Comparison of ENCODE assay signal across 8 cellular contexts in the genomic region with DNA sequence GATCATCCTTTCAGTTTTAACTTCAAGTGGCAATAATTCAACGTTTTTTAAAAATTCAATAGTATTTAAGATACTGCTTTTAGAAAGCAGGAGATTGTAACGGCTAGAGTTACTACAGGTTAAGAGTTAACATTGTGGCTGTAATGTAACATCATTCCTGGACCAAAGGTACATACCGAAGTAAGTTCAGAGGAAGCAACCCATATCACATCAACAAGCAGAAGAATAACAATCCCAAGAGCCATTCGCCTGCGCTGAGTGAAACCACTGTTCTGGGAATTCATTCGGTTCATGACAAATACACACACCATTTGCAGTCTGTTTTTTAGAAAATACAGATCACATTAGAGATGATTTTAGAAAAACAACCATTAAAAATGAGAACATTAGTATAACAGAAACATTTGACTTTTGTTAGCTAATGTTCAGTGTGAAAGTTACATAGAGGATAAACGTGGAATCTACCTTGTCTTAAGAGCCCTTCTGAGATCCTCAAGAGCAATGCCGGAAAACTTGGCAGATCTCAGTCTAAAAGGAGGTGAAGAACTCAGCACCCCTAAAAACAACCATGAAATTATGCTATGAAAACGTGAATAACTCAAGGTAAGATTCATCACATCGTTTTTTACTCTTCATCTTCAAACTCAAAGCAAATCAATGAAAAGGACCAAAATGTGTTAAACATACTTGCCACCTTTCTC. TPM values are rescaled to one million over a fixed set of nuclear protein-coding genes. Genes with fewer than 3 reads are reported as not detected.
DNase-seq lines count a peak whose midpoint lies in the region; ATAC-seq and TF ChIP-seq lines count a peak whose summit lies in the region.

No MANE protein-coding gene starts in this region.

- peaks cover 0 to 24% (median 18%) of the 10 kb centered on the region in 4 donors for H3K4me1 ChIP-seq in liver (ENCODE audit: control insufficient read depth in 4 of 4, insufficient read depth in 4 of 4, low read length in 3 of 4)
- peaks cover 0 to 28% (median 0%) of the 10 kb centered on the region in 4 donors for H3K4me1 ChIP-seq in tibial nerve

- DNase-seq in AG08396 (ENCODE audit: low spot score) (peak; percentile 11), HEK293T (ENCODE audit: extremely low spot score) (peak; percentile 8), astrocyte of the cerebellum (ENCODE audit: low read depth) (no peak), tibial nerve (ENCODE audit: low spot score in 2 of 2) (no peak), iPS-NIHi11 (ENCODE audit: low spot score) (no peak), NCI-H146 treated with DMSO at 0.1 percent for 48 hours (lab: John Stamatoyannopoulos, UW; ENCODE audit: unreplicated experiment) (no peak)

- H3K27ac ChIP-seq in liver (ENCODE audit: low read depth in 1 of 2, low read length in 2 of 2) (no peak overlapping the region), tibial nerve (peak overlapping the region in 3 of 4 donors; percentile 93 to 96 (median 96))

- no peaks in the 10 kb centered on the region for H3K9me3 ChIP-seq in liver (ENCODE audit: control insufficient read depth in 4 of 4, low read length in 3 of 4)
- H3K9me3 ChIP-seq in tibial nerve, result no peaks in the 10 kb centered on the region

- peak overlapping the region in 1 of 2 donors; percentile 68 for H3K9ac ChIP-seq in liver (ENCODE audit: low read depth in 1 of 2, low read length in 2 of 2)

- peak overlapping the region; percentile 94 for H3K4me3 ChIP-seq in astrocyte of the cerebellum (ENCODE audit: low read depth, low read length)
- H3K4me3 ChIP-seq in liver (ENCODE audit: low read depth in 1 of 3, low read length in 3 of 3), result peak overlapping the region; percentile 90 to 99 (median 96)
- peak overlapping the region; percentile 67 to 90 (median 86) for H3K4me3 ChIP-seq in tibial nerve

- CTCF ChIA-PET in HEK293T (lab: Yijun Ruan, JAX), result no interaction called here

- 30% methylated on average over 10 of the region's 10 CpGs for WGBS in liver
- 17 to 21% methylated on average over 10 of the region's 10 CpGs for WGBS in tibial nerve, 2 donors

- no peak for TF ChIP-seq EP300 in tibial nerve (IDR thresholded peaks at IDR 0.05)

- TF ChIP-seq POLR2A in tibial nerve (IDR thresholded peaks at IDR 0.05), result no peak

- H3K36me3 ChIP-seq in liver (ENCODE audit: control insufficient read depth in 4 of 4, insufficient read depth in 3 of 4, low read depth in 1 of 4, low read length in 3 of 4) (peaks cover 2 to 6% (median 4%) of the 10 kb centered on the region in 4 donors), tibial nerve (peaks cover 0 to 18% (median 0%) of the 10 kb centered on the region in 3 donors)

- TF ChIP-seq CTCF in astrocyte of the cerebellum (IDR thresholded peaks at IDR 0.05; ENCODE audit: low read depth, low read length, missing control alignments) (no peak), liver (IDR thresholded peaks at IDR 0.05; ENCODE audit: low read depth, low read length, missing input control) (no peak), tibial nerve (IDR thresholded peaks at IDR 0.05) (no peak)

- ATAC-seq in HG03095 (IDR thresholded peaks at IDR 0.05; ENCODE audit: unreplicated experiment), result no peak

- in situ Hi-C loops in astrocyte of the cerebellum (cut with HindIII; ENCODE audit: low sequenced_read_pairs), result no loop called here

- no peak for TF ChIP-seq RAD21 in liver (IDR thresholded peaks at IDR 0.05)

- no peaks in the 10 kb centered on the region for H3K27me3 ChIP-seq in liver (ENCODE audit: control insufficient read depth in 4 of 4, insufficient read depth in 4 of 4, low read length in 3 of 4)
- H3K27me3 ChIP-seq in tibial nerve, result no peaks in the 10 kb centered on the region

- POLR2A ChIA-PET in HEK293T (lab: Yijun Ruan, JAX), result interaction anchor here (1.6 to 3.0 kb wide), 4 partner anchors 19 to 40 kb away, joined by 5 to 21 read pairs (median 8); no protein-coding TSS in a partner anchor

TF ChIP-seq in HEK293T, 16 proteins besides CTCF, POLR2A, EP300 and RAD21:
- no peak for TF ChIP-seq SP1 (IDR thresholded peaks at IDR 0.05)

TF ChIP-seq in liver, 16 proteins besides CTCF, POLR2A, EP300 and RAD21:
- TF ChIP-seq, protein P1, sequence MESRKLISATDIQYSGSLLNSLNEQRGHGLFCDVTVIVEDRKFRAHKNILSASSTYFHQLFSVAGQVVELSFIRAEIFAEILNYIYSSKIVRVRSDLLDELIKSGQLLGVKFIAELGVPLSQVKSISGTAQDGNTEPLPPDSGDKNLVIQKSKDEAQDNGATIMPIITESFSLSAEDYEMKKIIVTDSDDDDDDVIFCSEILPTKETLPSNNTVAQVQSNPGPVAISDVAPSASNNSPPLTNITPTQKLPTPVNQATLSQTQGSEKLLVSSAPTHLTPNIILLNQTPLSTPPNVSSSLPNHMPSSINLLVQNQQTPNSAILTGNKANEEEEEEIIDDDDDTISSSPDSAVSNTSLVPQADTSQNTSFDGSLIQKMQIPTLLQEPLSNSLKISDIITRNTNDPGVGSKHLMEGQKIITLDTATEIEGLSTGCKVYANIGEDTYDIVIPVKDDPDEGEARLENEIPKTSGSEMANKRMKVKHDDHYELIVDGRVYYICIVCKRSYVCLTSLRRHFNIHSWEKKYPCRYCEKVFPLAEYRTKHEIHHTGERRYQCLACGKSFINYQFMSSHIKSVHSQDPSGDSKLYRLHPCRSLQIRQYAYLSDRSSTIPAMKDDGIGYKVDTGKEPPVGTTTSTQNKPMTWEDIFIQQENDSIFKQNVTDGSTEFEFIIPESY (IDR thresholded peaks at IDR 0.05), result no peak

RNA-seq across cellular contexts. Expression of a gene that starts 1.3 kb away (rescaled TPM):
- total RNA-seq in liver (10 to 100 TPM; 70.6 to 70.8 TPM), tibial nerve (10 to 100 TPM; 55.5 to 72.2 (median 61.5) TPM)
- polyA plus RNA-seq in liver, result 10 to 100 TPM; 15.3 to 18.5 TPM

Comparison
In these comparisons a context has a peak if more than half of its experiments do, and no peak if none do; other contexts are left out.
1. DNase-seq: peak in AG08396 (single experiment) and HEK293T (single experiment); none in astrocyte of the cerebellum (single experiment), tibial nerve (0 of 2), iPS-NIHi11 (single experiment) and NCI-H146 treated with DMSO at 0.1 percent for 48 hours (single experiment).
2. H3K27ac ChIP-seq: peak in tibial nerve (3 of 4); none in liver (0 of 2).
3. Peak in every context shown above with its lines, with median percentiles within 50 percentile points of each other: H3K4me3 ChIP-seq.